Comparison of ENCODE assay signal across 1 cellular context in the genomic region with DNA sequence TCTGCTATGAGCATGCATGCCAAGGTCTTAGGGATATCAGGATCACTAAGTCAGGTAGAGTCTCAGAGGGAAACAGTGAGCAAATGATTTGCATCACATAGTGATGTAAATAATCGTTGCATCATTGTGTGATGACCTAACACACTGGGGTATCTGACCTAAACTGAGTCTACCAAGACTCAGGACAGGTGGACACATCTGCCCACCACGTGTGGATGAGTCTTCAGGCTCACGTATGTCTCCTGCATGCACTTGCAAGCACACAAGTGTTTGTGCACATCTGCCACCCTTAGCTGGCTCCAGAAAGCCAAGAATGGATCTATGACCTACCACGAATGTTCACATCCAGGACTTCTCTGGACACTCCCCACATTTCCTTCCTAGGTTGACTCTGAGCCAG.
TF ChIP-seq lines count a peak whose summit lies in the region.

No MANE protein-coding gene starts in this region.

TF ChIP-seq in IMR-90, 13 proteins besides CTCF, POLR2A, EP300 and RAD21:
- no peak for TF ChIP-seq MXI1 (IDR thresholded peaks at IDR 0.05; ENCODE audit: borderline replicate concordance, low read depth, low read length)
- TF ChIP-seq RFX5 (IDR thresholded peaks at IDR 0.05; ENCODE audit: low read depth, low read length) = no peak
- TF ChIP-seq CEBPB (IDR thresholded peaks at IDR 0.05; ENCODE audit: low read depth, low read length) = peak; percentile 10; the same call in 1 of the 2 replicates
- TF ChIP-seq, protein P1, sequence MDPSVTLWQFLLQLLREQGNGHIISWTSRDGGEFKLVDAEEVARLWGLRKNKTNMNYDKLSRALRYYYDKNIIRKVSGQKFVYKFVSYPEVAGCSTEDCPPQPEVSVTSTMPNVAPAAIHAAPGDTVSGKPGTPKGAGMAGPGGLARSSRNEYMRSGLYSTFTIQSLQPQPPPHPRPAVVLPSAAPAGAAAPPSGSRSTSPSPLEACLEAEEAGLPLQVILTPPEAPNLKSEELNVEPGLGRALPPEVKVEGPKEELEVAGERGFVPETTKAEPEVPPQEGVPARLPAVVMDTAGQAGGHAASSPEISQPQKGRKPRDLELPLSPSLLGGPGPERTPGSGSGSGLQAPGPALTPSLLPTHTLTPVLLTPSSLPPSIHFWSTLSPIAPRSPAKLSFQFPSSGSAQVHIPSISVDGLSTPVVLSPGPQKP (IDR thresholded peaks at IDR 0.05; ENCODE audit: borderline replicate concordance, low read depth, low read length) = no peak
